In genomic region chr9:126151671-126152050, GRCh38 we compare ENCODE assay signal across 12 cellular contexts.
A peak's percentile ranks its signal among the peaks of the same experiment; 100 is the strongest.
DNase-seq lines count a peak whose midpoint lies in the region; ATAC-seq lines count a peak whose summit lies in the region.
"Had no signal": no experiment of that assay in that cellular context is flagged by ENCODE, and none has a peak within 500 bp of the region (broad histone marks: within the 10 kb centered on the region; RNA-seq: fewer than 3 reads in every experiment).

No MANE protein-coding gene starts in this region.

- peak; percentile 24 for DNase-seq in D341Med (ENCODE audit: low spot score)
- DNase-seq in M059J (ENCODE audit: low read depth): peak; percentile 31
- peak; percentile 8 for DNase-seq in activated CD8-positive, alpha-beta memory T cell treated with anti-CD3 and anti-CD28 coated beads, Interleukin-2, amount 10 ng/mL, durations not matched to agents 7 days and 5 days
- no peak for DNase-seq in DMS114 treated with DMSO at 0.1 percent for 48 hours (lab: John Stamatoyannopoulos, UW; ENCODE audit: unreplicated experiment)
- no peak for DNase-seq in NCI-H526 (lab: John Stamatoyannopoulos, UW)
- no peak for DNase-seq in activated CD4-positive, alpha-beta T cell treated with anti-CD3 and anti-CD28 coated beads, Interleukin-2, amount 50 U/mL, for 4 hours
- DNase-seq: activated naive CD4-positive, alpha-beta T cell treated with anti-CD3 and anti-CD28 coated beads, Interleukin-2, amount 50 U/mL, for 16 hours; Caco-2; cortex of kidney; left cardiac atrium had no signal

- peak overlapping the region; percentile 32 for H3K27ac ChIP-seq in muscle layer of colon (ENCODE audit: low read depth, low read length)

- no peaks in the 10 kb centered on the region for H3K36me3 ChIP-seq in muscle layer of colon (ENCODE audit: insufficient read depth, low read length)

- no peak overlapping the region for H3K4me3 Mint-ChIP-seq in activated CD8-positive, alpha-beta memory T cell treated with anti-CD3 and anti-CD28 coated beads, Interleukin-2, amount 10 ng/mL, durations not matched to agents 7 days and 5 days

- H3K9ac ChIP-seq in muscle layer of colon (ENCODE audit: low read length): no peak overlapping the region

- H3K27me3 ChIP-seq in muscle layer of colon (ENCODE audit: control insufficient read depth in 1 of 2, insufficient read depth in 2 of 2, low read length in 2 of 2): no peaks in the 10 kb centered on the region

- no peak for ATAC-seq in activated CD8-positive, alpha-beta memory T cell treated with anti-CD3 and anti-CD28 coated beads, Interleukin-2, amount 10 ng/mL, durations not matched to agents 7 days and 5 days
- no peak for ATAC-seq in GM19452 (IDR thresholded peaks at IDR 0.05; ENCODE audit: unreplicated experiment)
- ATAC-seq: left cardiac atrium had no signal

- H3K4me1 Mint-ChIP-seq in activated CD8-positive, alpha-beta memory T cell treated with anti-CD3 and anti-CD28 coated beads, Interleukin-2, amount 10 ng/mL, durations not matched to agents 7 days and 5 days: peaks cover 2% of the 10 kb centered on the region

- H3K4me3 ChIP-seq in muscle layer of colon (ENCODE audit: low read depth in 1 of 2, low read length in 2 of 2): no peak overlapping the region

- peaks cover 11% of the 10 kb centered on the region for H3K4me1 ChIP-seq in muscle layer of colon (ENCODE audit: insufficient read depth, low read length)

- CTCF ChIA-PET in activated CD8-positive, alpha-beta memory T cell treated with anti-CD3 and anti-CD28 coated beads, Interleukin-2, amount 10 ng/mL, durations not matched to agents 7 days and 5 days (lab: Charles Lee): no interaction called here

- no peak overlapping the region for H3K27ac Mint-ChIP-seq in activated CD8-positive, alpha-beta memory T cell treated with anti-CD3 and anti-CD28 coated beads, Interleukin-2, amount 10 ng/mL, durations not matched to agents 7 days and 5 days

- no peaks in the 10 kb centered on the region for H3K9me3 ChIP-seq in muscle layer of colon (ENCODE audit: low read length)
- H3K9me3 ChIP-seq: Caco-2 had no signal

- H3K27me3 Mint-ChIP-seq in activated CD8-positive, alpha-beta memory T cell treated with anti-CD3 and anti-CD28 coated beads, Interleukin-2, amount 10 ng/mL, durations not matched to agents 7 days and 5 days: peaks cover 26% of the 10 kb centered on the region

- H3K36me3 Mint-ChIP-seq in activated CD8-positive, alpha-beta memory T cell treated with anti-CD3 and anti-CD28 coated beads, Interleukin-2, amount 10 ng/mL, durations not matched to agents 7 days and 5 days: no peaks in the 10 kb centered on the region

- no peaks in the 10 kb centered on the region for H3K9me3 Mint-ChIP-seq in activated CD8-positive, alpha-beta memory T cell treated with anti-CD3 and anti-CD28 coated beads, Interleukin-2, amount 10 ng/mL, durations not matched to agents 7 days and 5 days (ENCODE audit: low read depth)

Comparison
In these comparisons a context has a peak if more than half of its experiments do, and no peak if none do; other contexts are left out.
1. DNase-seq: peak in D341Med (single experiment), M059J (single experiment) and activated CD8-positive, alpha-beta memory T cell treated with anti-CD3 and anti-CD28 coated beads, Interleukin-2, amount 10 ng/mL, durations not matched to agents 7 days and 5 days (single experiment); none in DMS114 treated with DMSO at 0.1 percent for 48 hours (single experiment), NCI-H526 (0 of 2) and activated CD4-positive, alpha-beta T cell treated with anti-CD3 and anti-CD28 coated beads, Interleukin-2, amount 50 U/mL, for 4 hours (0 of 2).